In the genomic region with DNA sequence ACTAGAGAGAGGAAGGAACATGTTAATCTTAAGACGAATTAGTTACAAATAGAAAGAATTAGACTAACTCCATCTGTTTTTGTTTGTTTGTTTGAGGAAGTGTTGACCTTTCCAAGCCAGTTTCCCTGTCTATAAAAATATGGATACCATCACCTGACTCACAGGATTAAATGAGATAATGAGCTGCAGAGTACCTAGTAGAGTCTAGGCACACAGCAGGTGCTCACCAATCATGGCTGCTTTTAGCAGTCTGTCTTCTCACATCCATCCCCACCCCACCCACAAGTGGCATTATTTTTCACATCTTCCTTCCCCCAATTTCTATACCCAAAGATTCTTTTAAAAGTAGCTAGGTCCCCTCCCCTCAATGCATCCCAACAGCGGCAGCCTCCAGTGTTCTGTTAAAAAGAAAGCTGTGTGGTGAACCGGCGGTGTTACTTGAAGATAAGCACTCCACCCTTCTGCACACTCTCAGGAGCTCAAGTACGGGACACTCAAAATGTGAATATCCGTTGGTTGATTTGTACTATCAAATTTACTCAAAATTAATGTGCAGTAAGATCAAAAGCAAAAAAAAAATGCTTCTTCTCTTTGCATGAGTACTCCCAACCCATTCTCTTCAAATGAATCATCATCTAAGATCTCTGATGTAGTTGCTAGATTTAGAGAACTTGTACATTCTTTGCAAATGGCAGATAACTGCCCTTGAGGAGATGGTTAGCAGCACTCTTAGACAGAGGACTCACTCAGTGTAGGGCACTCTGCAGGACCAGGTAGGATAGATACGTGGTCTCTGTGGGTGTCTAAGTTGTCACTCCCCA, we compare ENCODE assay signal across 1 cellular context.
TF ChIP-seq lines count a peak whose summit lies in the region.

No MANE protein-coding gene starts in this region.

TF ChIP-seq in GM12878, 131 proteins besides CTCF, POLR2A, EP300 and RAD21 (continued from another document):
- TF ChIP-seq ELK1 (IDR thresholded peaks at IDR 0.05; ENCODE audit: low read depth, low read length) (no peak), MYB (IDR thresholded peaks at IDR 0.05; ENCODE audit: borderline replicate concordance, low read depth, low read length) (no peak), POLR2AphosphoS5 (IDR thresholded peaks at IDR 0.05; ENCODE audit: low read length) (no peak), RAD51 (IDR thresholded peaks at IDR 0.05) (no peak), KDM1A (IDR thresholded peaks at IDR 0.05; ENCODE audit: borderline replicate concordance) (no peak), SUPT20H (IDR thresholded peaks at IDR 0.05; ENCODE audit: borderline replicate concordance, control insufficient read depth, low read depth, low read length) (no peak), CBX5 (IDR thresholded peaks at IDR 0.05; ENCODE audit: low read depth) (0 out of 2 replicates have a peak, but pooled peaks have one; percentile 42), CEBPB (IDR thresholded peaks at IDR 0.05; ENCODE audit: borderline replicate concordance in 1 of 2, low read depth in 2 of 2, low read length in 2 of 2) (no peak), NR2F1 (conservative IDR thresholded peaks at IDR 0.05) (peak; percentile 38; the same call in 1 of the 2 replicates), GABPA (IDR thresholded peaks at IDR 0.05; ENCODE audit: low read depth) (peak; percentile 49; the same call in 1 of the 2 replicates), HDAC2 (IDR thresholded peaks at IDR 0.05) (no peak), RCOR1 (conservative IDR thresholded peaks at IDR 0.05; ENCODE audit: low read depth, low read length) (no peak), CREB1 (IDR thresholded peaks at IDR 0.05; ENCODE audit: low read depth) (no peak), DPF2 (IDR thresholded peaks at IDR 0.05) (0 out of 2 replicates have a peak, but pooled peaks have one; percentile 36), IRF4 (IDR thresholded peaks at IDR 0.05; ENCODE audit: low read depth, low read length) (peak; percentile 85), ZNF217 (IDR thresholded peaks at IDR 0.05) (peak; percentile 78), CHD1 (IDR thresholded peaks at IDR 0.05; ENCODE audit: low read depth, low read length) (no peak), MEF2A (IDR thresholded peaks at IDR 0.05; ENCODE audit: insufficient read depth, low read depth, low read length) (peak; percentile 65; the same call in 1 of the 2 replicates), ASH2L (IDR thresholded peaks at IDR 0.05; ENCODE audit: borderline replicate concordance, low read depth) (no peak), IKZF2 (IDR thresholded peaks at IDR 0.05) (peak in 1 of 2 experiments; percentile 39; a peak in 1 of 4 replicates), NRF1 (conservative IDR thresholded peaks at IDR 0.05; ENCODE audit: low read depth, low read length) (no peak), ETV6 (conservative IDR thresholded peaks at IDR 0.05 in 1 of 2, IDR thresholded peaks at IDR 0.05 in 1 of 2; ENCODE audit: borderline replicate concordance in 1 of 2, low read depth in 1 of 2) (peak in 1 of 2 experiments; percentile 42; a peak in 1 of 4 replicates), IKZF1 (conservative IDR thresholded peaks at IDR 0.05) (no peak), FOXK2 (IDR thresholded peaks at IDR 0.05) (no peak), PML (IDR thresholded peaks at IDR 0.05; ENCODE audit: low read length) (peak; percentile 37; the same call in 1 of the 2 replicates), SMARCA5 (IDR thresholded peaks at IDR 0.05) (0 out of 2 replicates have a peak, but pooled peaks have one; percentile 33), MAX (IDR thresholded peaks at IDR 0.05; ENCODE audit: low read depth, low read length) (no peak), ATF7 (IDR thresholded peaks at IDR 0.05; ENCODE audit: low read depth) (no peak), ZBED1 (IDR thresholded peaks at IDR 0.05; ENCODE audit: borderline replicate concordance) (peak; percentile 77; the same call in 1 of the 2 replicates), NFIC (IDR thresholded peaks at IDR 0.05; ENCODE audit: low read depth, low read length) (peak; percentile 89), YY1 (IDR thresholded peaks at IDR 0.05; ENCODE audit: low read depth, low read length) (peak; percentile 18; the same call in 1 of the 2 replicates), NR2C2 (IDR thresholded peaks at IDR 0.05; ENCODE audit: borderline replicate concordance, control insufficient read depth, insufficient read length, low read depth) (no peak), ATF2 (IDR thresholded peaks at IDR 0.05; ENCODE audit: low read length) (peak; percentile 91), E4F1 (IDR thresholded peaks at IDR 0.05; ENCODE audit: borderline replicate concordance, partially characterized antibody) (no peak), FOXM1 (IDR thresholded peaks at IDR 0.05; ENCODE audit: low read depth, low read length) (peak; percentile 69; the same call in 1 of the 2 replicates), BMI1 (IDR thresholded peaks at IDR 0.05; ENCODE audit: borderline replicate concordance) (no peak), TCF7 (IDR thresholded peaks at IDR 0.05; ENCODE audit: borderline replicate concordance) (peak; percentile 57; the same call in 1 of the 2 replicates), BCL11A (IDR thresholded peaks at IDR 0.05; ENCODE audit: low read depth, low read length) (peak; percentile 63; the same call in 1 of the 2 replicates), CREM (IDR thresholded peaks at IDR 0.05; ENCODE audit: low read depth) (peak; percentile 47; the same call in 1 of the 2 replicates), SREBF1 (IDR thresholded peaks at IDR 0.05; ENCODE audit: low read length) (peak; percentile 15; the same call in 1 of the 2 replicates), JUNB (IDR thresholded peaks at IDR 0.05) (peak; percentile 95), PAX5 (IDR thresholded peaks at IDR 0.05; ENCODE audit: borderline replicate concordance, low read depth, low read length) (peak; percentile 48; the same call in 1 of the 2 replicates)
- TF ChIP-seq, protein P1, sequence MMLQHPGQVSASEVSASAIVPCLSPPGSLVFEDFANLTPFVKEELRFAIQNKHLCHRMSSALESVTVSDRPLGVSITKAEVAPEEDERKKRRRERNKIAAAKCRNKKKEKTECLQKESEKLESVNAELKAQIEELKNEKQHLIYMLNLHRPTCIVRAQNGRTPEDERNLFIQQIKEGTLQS (IDR thresholded peaks at IDR 0.05; ENCODE audit: borderline replicate concordance, extremely low read depth, low read depth, low read length): no peak
- TF ChIP-seq, protein P2, sequence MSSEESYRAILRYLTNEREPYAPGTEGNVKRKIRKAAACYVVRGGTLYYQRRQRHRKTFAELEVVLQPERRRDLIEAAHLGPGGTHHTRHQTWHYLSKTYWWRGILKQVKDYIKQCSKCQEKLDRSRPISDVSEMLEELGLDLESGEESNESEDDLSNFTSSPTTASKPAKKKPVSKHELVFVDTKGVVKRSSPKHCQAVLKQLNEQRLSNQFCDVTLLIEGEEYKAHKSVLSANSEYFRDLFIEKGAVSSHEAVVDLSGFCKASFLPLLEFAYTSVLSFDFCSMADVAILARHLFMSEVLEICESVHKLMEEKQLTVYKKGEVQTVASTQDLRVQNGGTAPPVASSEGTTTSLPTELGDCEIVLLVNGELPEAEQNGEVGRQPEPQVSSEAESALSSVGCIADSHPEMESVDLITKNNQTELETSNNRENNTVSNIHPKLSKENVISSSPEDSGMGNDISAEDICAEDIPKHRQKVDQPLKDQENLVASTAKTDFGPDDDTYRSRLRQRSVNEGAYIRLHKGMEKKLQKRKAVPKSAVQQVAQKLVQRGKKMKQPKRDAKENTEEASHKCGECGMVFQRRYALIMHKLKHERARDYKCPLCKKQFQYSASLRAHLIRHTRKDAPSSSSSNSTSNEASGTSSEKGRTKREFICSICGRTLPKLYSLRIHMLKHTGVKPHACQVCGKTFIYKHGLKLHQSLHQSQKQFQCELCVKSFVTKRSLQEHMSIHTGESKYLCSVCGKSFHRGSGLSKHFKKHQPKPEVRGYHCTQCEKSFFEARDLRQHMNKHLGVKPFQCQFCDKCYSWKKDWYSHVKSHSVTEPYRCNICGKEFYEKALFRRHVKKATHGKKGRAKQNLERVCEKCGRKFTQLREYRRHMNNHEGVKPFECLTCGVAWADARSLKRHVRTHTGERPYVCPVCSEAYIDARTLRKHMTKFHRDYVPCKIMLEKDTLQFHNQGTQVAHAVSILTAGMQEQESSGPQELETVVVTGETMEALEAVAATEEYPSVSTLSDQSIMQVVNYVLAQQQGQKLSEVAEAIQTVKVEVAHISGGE (CRISPR knock-in tag; IDR thresholded peaks at IDR 0.05): no peak
- TF ChIP-seq, protein P3, sequence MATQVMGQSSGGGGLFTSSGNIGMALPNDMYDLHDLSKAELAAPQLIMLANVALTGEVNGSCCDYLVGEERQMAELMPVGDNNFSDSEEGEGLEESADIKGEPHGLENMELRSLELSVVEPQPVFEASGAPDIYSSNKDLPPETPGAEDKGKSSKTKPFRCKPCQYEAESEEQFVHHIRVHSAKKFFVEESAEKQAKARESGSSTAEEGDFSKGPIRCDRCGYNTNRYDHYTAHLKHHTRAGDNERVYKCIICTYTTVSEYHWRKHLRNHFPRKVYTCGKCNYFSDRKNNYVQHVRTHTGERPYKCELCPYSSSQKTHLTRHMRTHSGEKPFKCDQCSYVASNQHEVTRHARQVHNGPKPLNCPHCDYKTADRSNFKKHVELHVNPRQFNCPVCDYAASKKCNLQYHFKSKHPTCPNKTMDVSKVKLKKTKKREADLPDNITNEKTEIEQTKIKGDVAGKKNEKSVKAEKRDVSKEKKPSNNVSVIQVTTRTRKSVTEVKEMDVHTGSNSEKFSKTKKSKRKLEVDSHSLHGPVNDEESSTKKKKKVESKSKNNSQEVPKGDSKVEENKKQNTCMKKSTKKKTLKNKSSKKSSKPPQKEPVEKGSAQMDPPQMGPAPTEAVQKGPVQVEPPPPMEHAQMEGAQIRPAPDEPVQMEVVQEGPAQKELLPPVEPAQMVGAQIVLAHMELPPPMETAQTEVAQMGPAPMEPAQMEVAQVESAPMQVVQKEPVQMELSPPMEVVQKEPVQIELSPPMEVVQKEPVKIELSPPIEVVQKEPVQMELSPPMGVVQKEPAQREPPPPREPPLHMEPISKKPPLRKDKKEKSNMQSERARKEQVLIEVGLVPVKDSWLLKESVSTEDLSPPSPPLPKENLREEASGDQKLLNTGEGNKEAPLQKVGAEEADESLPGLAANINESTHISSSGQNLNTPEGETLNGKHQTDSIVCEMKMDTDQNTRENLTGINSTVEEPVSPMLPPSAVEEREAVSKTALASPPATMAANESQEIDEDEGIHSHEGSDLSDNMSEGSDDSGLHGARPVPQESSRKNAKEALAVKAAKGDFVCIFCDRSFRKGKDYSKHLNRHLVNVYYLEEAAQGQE (IDR thresholded peaks at IDR 0.05; ENCODE audit: low read depth, low read length): no peak
